Comparison of ENCODE assay signal across 9 cellular contexts in genomic region chr12:90020436-90020835, GRCh38.
"Had no signal": no experiment of that assay in that cellular context is flagged by ENCODE, and none has a peak within 500 bp of the region (broad histone marks: within the 10 kb centered on the region; RNA-seq: fewer than 3 reads in every experiment).

No MANE protein-coding gene starts in this region.

- DNase-seq: GOT3, H7, KG1 had no signal

- H3K27ac ChIP-seq: GM23248, HL-60 had no signal

- H2AFZ ChIP-seq: GM23248 had no signal

- H3K9ac ChIP-seq: GM23248 had no signal

- ATAC-seq: HCT116, HepG2, K562 had no signal

- H3K9me3 ChIP-seq: HAP-1 had no signal

- H3K4me1 ChIP-seq: HAP-1 had no signal

- H3K4me3 ChIP-seq: GM23248, HAP-1, K562 had no signal

- H3K36me3 ChIP-seq: HAP-1 had no signal

- FAIRE-seq: HepG2, K562 had no signal
